1 cellular context compared by ENCODE assay signal in genomic region chr21:41953831-41954653, GRCh38.
TF ChIP-seq lines count a peak whose summit lies in the region.

TSS of gene C2CD2 (minus strand) at chr21:41954018. CDS start at chr21:41953648, 370 bp downstream.

TF ChIP-seq in HepG2, 621 proteins besides CTCF, POLR2A, EP300 and RAD21 (continued from another document and continues in another):
- TF ChIP-seq ZHX1 (CRISPR knock-in tag; IDR thresholded peaks at IDR 0.05; ENCODE audit: low read depth) (peak; percentile 81), ATF4 (CRISPR knock-in tag; IDR thresholded peaks at IDR 0.05) (peak in 1 of 2 experiments; percentile 34; a peak in 1 of 4 replicates), UBTF (CRISPR knock-in tag; IDR thresholded peaks at IDR 0.05) (peak; percentile 10; the same call in 1 of the 2 replicates), ZNF225 (CRISPR knock-in tag; IDR thresholded peaks at IDR 0.05) (peak; percentile 63; the same call in 1 of the 2 replicates), MXI1 (IDR thresholded peaks at IDR 0.05; ENCODE audit: borderline replicate concordance, low read depth, low read length) (peak; percentile 75; the same call in 1 of the 3 replicates), TCF7L2 (IDR thresholded peaks at IDR 0.05; ENCODE audit: low read depth, low read length) (no peak), NR2C2 (CRISPR knock-in tag; IDR thresholded peaks at IDR 0.05; ENCODE audit: borderline replicate concordance) (peak; percentile 56), ZNF274 (CRISPR knock-in tag; IDR thresholded peaks at IDR 0.05) (peak; percentile 85), SAP130 (CRISPR knock-in tag; IDR thresholded peaks at IDR 0.05; ENCODE audit: low read depth) (peak; percentile 62), ZNF142 (CRISPR knock-in tag; IDR thresholded peaks at IDR 0.05) (peak; percentile 45; the same call in 1 of the 2 replicates), ATF5 (CRISPR knock-in tag; IDR thresholded peaks at IDR 0.05; ENCODE audit: low read depth) (0 out of 2 replicates have a peak, but pooled peaks have one; percentile 57), ZNF746 (CRISPR knock-in tag; IDR thresholded peaks at IDR 0.05) (peak; percentile 22; the same call in 1 of the 2 replicates), ZNF670 (CRISPR knock-in tag; IDR thresholded peaks at IDR 0.05; ENCODE audit: borderline replicate concordance) (no peak), ZNF547 (CRISPR knock-in tag; IDR thresholded peaks at IDR 0.05) (peak; percentile 86), TFDP1 (CRISPR knock-in tag; IDR thresholded peaks at IDR 0.05; ENCODE audit: borderline replicate concordance) (peak; percentile 90; the same call in 1 of the 2 replicates), ZBTB7A (CRISPR knock-in tag; IDR thresholded peaks at IDR 0.05) (0 out of 2 replicates have a peak, but pooled peaks have one; percentile 41), BRD4 (CRISPR knock-in tag; IDR thresholded peaks at IDR 0.05) (no peak), GMEB1 (CRISPR knock-in tag; IDR thresholded peaks at IDR 0.05; ENCODE audit: borderline replicate concordance) (peak; percentile 66; the same call in 1 of the 2 replicates), HOXA3 (CRISPR knock-in tag; IDR thresholded peaks at IDR 0.05) (0 out of 2 replicates have a peak, but pooled peaks have one; percentile 38), ZNF556 (CRISPR knock-in tag; IDR thresholded peaks at IDR 0.05; ENCODE audit: borderline replicate concordance) (peak; percentile 48; the same call in 1 of the 2 replicates), NFKB2 (CRISPR knock-in tag; IDR thresholded peaks at IDR 0.05; ENCODE audit: borderline replicate concordance) (peak; percentile 63; the same call in 1 of the 2 replicates), HDAC2 (CRISPR knock-in tag; IDR thresholded peaks at IDR 0.05) (no peak), ZNF512B (CRISPR knock-in tag; IDR thresholded peaks at IDR 0.05; ENCODE audit: borderline replicate concordance) (no peak), SRY (CRISPR knock-in tag; IDR thresholded peaks at IDR 0.05) (no peak; the same call in 1 of the 2 replicates), SKI (IDR thresholded peaks at IDR 0.05; ENCODE audit: partially characterized antibody) (no peak), KLF13 (CRISPR knock-in tag; IDR thresholded peaks at IDR 0.05) (peak; percentile 75; the same call in 1 of the 2 replicates), PTBP1 (IDR thresholded peaks at IDR 0.05; ENCODE audit: low read depth, low read length, poor library complexity, severe bottlenecking) (peak; percentile 83), ZNF362 (CRISPR knock-in tag; IDR thresholded peaks at IDR 0.05; ENCODE audit: borderline replicate concordance) (0 out of 2 replicates have a peak, but pooled peaks have one; percentile 25)
